In the genomic region with DNA sequence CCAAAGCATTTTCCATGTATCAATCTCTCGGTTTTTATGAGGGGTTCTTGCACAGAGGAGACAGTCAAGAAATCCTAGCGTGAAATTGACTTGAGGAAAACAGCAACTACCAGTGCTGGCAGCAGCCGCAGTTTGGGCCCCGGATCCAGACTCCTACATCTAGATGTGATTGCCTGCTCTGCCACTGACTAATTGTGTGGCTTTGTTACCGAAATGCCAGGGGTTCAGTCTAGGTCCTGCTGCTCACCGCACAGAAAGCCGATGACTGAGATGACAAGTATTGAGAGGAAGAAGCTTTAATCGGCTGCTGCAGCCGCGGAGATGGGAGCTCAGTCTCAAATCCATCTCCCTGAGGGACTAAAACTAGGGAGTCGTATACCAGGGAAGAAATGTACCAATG, we compare ENCODE assay signal across 27 cellular contexts. TPM values are rescaled to one million over a fixed set of nuclear protein-coding genes. Genes with fewer than 3 reads are reported as not detected.
A peak's percentile ranks its signal among the peaks of the same experiment; 100 is the strongest.
DNase-seq lines count a peak whose midpoint lies in the region; FAIRE-seq and TF ChIP-seq lines count a peak whose summit lies in the region.
"Had no signal": no experiment of that assay in that cellular context is flagged by ENCODE, and none has a peak within 500 bp of the region (broad histone marks: within the 10 kb centered on the region; RNA-seq: fewer than 3 reads in every experiment).

No MANE protein-coding gene starts in this region.

- POLR2A ChIA-PET in PC-9 (lab: Charles Lee; ENCODE audit: unreplicated experiment) (no interaction called here), OCI-LY7 (lab: Charles Lee) (interaction anchor here (0.5 kb wide), 1 partner anchor 1010 kb away, joined by 3 read pairs; no protein-coding TSS in a partner anchor)

- no peak overlapping the region for H2BK5ac ChIP-seq in H9 (ENCODE audit: insufficient read length, low read length)

- no peak overlapping the region for H2BK12ac ChIP-seq in H9 (ENCODE audit: insufficient read length, low read depth, low read length)

- H3K27me3 ChIP-seq in H9 (ENCODE audit: insufficient read depth, low read length) (no peaks in the 10 kb centered on the region), PC-9 (ENCODE audit: insufficient read depth, low read depth) (no peaks in the 10 kb centered on the region), astrocyte (ENCODE audit: insufficient read depth, low read length) (peaks cover 27% of the 10 kb centered on the region), colonic mucosa (peaks cover 11% of the 10 kb centered on the region)

- H3K4me1 ChIP-seq in H9 (ENCODE audit: insufficient read depth, low read length) (peaks cover 25% of the 10 kb centered on the region), PC-9 (replicated peaks; ENCODE audit: insufficient read depth) (peaks cover 36% of the 10 kb centered on the region), astrocyte (ENCODE audit: insufficient read depth, low read length) (peaks cover 7% of the 10 kb centered on the region), colonic mucosa (no peaks in the 10 kb centered on the region), OCI-LY7 (ENCODE audit: insufficient read depth, low read length, poor library complexity, severe bottlenecking) (no peaks in the 10 kb centered on the region)

- H2AK5ac ChIP-seq in H9 (ENCODE audit: insufficient read length, low read length), result no peak overlapping the region

- H3K14ac ChIP-seq in H9 (ENCODE audit: insufficient read depth, low read length), result no peak overlapping the region; the same call in 1 of the 2 replicates

- no peak overlapping the region for H2BK120ac ChIP-seq in H9 (ENCODE audit: low read depth, low read length, poor library complexity, severe bottlenecking)

- H2BK20ac ChIP-seq in H9 (ENCODE audit: low read depth, low read length, poor library complexity, severe bottlenecking), result no peak overlapping the region

- CTCF ChIA-PET in PC-9 (lab: Charles Lee) (no interaction called here), OCI-LY7 (lab: Charles Lee; ENCODE audit: unreplicated experiment) (no interaction called here)

- H3T11ph ChIP-seq in H9 (ENCODE audit: low read length), result no peak overlapping the region

- H3K9me3 Mint-ChIP-seq in H9 (no peaks in the 10 kb centered on the region), astrocyte (ENCODE audit: unreplicated experiment) (no peaks in the 10 kb centered on the region), nephron progenitor cell (no peaks in the 10 kb centered on the region)
- H3K9me3 Mint-ChIP-seq: CD4-positive, alpha-beta memory T cell had no signal

- H4K20me1 ChIP-seq in H9 (ENCODE audit: control insufficient read depth, insufficient read depth, insufficient read length) (no peaks in the 10 kb centered on the region), PC-9 (ENCODE audit: insufficient read depth) (no peaks in the 10 kb centered on the region), astrocyte (ENCODE audit: insufficient read depth, low read length) (no peaks in the 10 kb centered on the region), OCI-LY7 (ENCODE audit: insufficient read depth, low read length) (no peaks in the 10 kb centered on the region)

- H3K4me2 ChIP-seq in H9 (ENCODE audit: insufficient read depth, insufficient read length, low read length) (no peak overlapping the region), PC-9 (peak overlapping the region; percentile 56; the same call in 1 of the 2 replicates), astrocyte (ENCODE audit: low read length) (no peak overlapping the region), OCI-LY7 (ENCODE audit: low read length) (no peak overlapping the region)
- H3K4me2 ChIP-seq: BLaER1, KMS-11 had no signal

- no peak overlapping the region for H4K91ac ChIP-seq in H9 (ENCODE audit: insufficient read length, low read depth, low read length)

- H3K4me3 ChIP-seq in PC-9 (no peak overlapping the region), astrocyte (ENCODE audit: insufficient read depth, low read depth, low read length) (no peak overlapping the region), colonic mucosa (no peak overlapping the region), OCI-LY7 (ENCODE audit: low read depth, low read length, poor library complexity, severe bottlenecking) (no peak overlapping the region)
- H3K4me3 ChIP-seq: BLaER1, GM23248, SK-N-MC had no signal

- H3K18ac ChIP-seq in H9 (ENCODE audit: insufficient read length, low read depth, low read length), result no peak overlapping the region

- H3K9me2 ChIP-seq in PC-9 (ENCODE audit: insufficient read depth) (no peaks in the 10 kb centered on the region), OCI-LY7 (ENCODE audit: insufficient read depth, low read length) (no peaks in the 10 kb centered on the region)

- H4K8ac ChIP-seq in H9 (replicated peaks; ENCODE audit: insufficient read length, low read depth, low read length), result no peak overlapping the region

- H3K27ac Mint-ChIP-seq in H9 (peak overlapping the region in 2 of 3 experiments; percentile 47 to 64; a peak in 4 of 7 replicates), astrocyte (ENCODE audit: unreplicated experiment) (no peak overlapping the region), nephron progenitor cell (peak overlapping the region; percentile 16)

- H3K23ac ChIP-seq in H9 (ENCODE audit: insufficient read length, low read depth, low read length), result no peak overlapping the region

- peaks cover 33% of the 10 kb centered on the region for H3F3A ChIP-seq in PC-9 (ENCODE audit: insufficient read depth, low read depth)

- no CpG with 5 or more reads among the region's 11 CpGs for WGBS in H9 (ENCODE audit: extremely low coverage, insufficient read length, low lambda C conversion rate)

- H3K36me3 Mint-ChIP-seq in H9 (ENCODE audit: insufficient read depth in 1 of 3, low read depth in 3 of 3) (peaks cover 1 to 21% (median 15%) of the 10 kb centered on the region in 3 experiments; a peak in 5 of 7 replicates), astrocyte (ENCODE audit: low read depth, unreplicated experiment) (peaks cover 3% of the 10 kb centered on the region), nephron progenitor cell (ENCODE audit: low read depth) (no peaks in the 10 kb centered on the region)

- BruUV-seq in PC-9 (replicated peaks; lab: Mats Ljungman, UMichigan) (no TSS peak), OCI-LY7 (replicated peaks; lab: Mats Ljungman, UMichigan) (no TSS peak)

- H3K9me3 ChIP-seq in H9 (ENCODE audit: control insufficient read depth, low read depth, low read length) (no peaks in the 10 kb centered on the region), PC-9 (ENCODE audit: insufficient read depth, low read depth) (no peaks in the 10 kb centered on the region; the same call in 1 of the 2 replicates), astrocyte (ENCODE audit: insufficient read depth, low read depth, low read length) (no peaks in the 10 kb centered on the region), colonic mucosa (no peaks in the 10 kb centered on the region), OCI-LY7 (ENCODE audit: low read length) (no peaks in the 10 kb centered on the region)
- H3K9me3 ChIP-seq: BLaER1, Caco-2 had no signal

- no peak overlapping the region for H4K5ac ChIP-seq in H9 (ENCODE audit: insufficient read length, low read depth, low read length)

- H3K4ac ChIP-seq in H9 (ENCODE audit: low read depth, low read length), result no peak overlapping the region

- no peak overlapping the region for H3K9ac ChIP-seq in H9 (ENCODE audit: extremely low read depth, insufficient read length, low read length)
- no peak overlapping the region for H3K9ac ChIP-seq in astrocyte (ENCODE audit: low read length)
- H3K9ac ChIP-seq in colonic mucosa (ENCODE audit: low read depth in 2 of 2, low read length in 2 of 2), result no peak overlapping the region
- H3K9ac ChIP-seq: BLaER1, GM23248, KMS-11 had no signal

- no peak overlapping the region for H3K56ac ChIP-seq in H9 (ENCODE audit: insufficient read length, low read depth, low read length)

- H3K23me2 ChIP-seq in H9 (ENCODE audit: insufficient read length, low read depth, low read length, poor library complexity, severe bottlenecking), result peaks cover 2% of the 10 kb centered on the region

- peaks cover 52 to 55% of the 10 kb centered on the region in 2 experiments for H3K4me1 Mint-ChIP-seq in H9
- peaks cover 21% of the 10 kb centered on the region for H3K4me1 Mint-ChIP-seq in astrocyte (ENCODE audit: low read depth, unreplicated experiment)
- H3K4me1 Mint-ChIP-seq in nephron progenitor cell, result peaks cover 34% of the 10 kb centered on the region

- no peak overlapping the region for H3K4me3 Mint-ChIP-seq in H9
- H3K4me3 Mint-ChIP-seq in astrocyte (ENCODE audit: unreplicated experiment), result no peak overlapping the region
- no peak overlapping the region for H3K4me3 Mint-ChIP-seq in nephron progenitor cell
- H3K4me3 Mint-ChIP-seq: CD4-positive, alpha-beta memory T cell had no signal

- H3K36me3 ChIP-seq in PC-9 (ENCODE audit: low read depth) (no peaks in the 10 kb centered on the region), astrocyte (ENCODE audit: insufficient read depth, low read length) (no peaks in the 10 kb centered on the region), colonic mucosa (no peaks in the 10 kb centered on the region), OCI-LY7 (ENCODE audit: insufficient read depth, low read length) (no peaks in the 10 kb centered on the region)

- H3K27me3 Mint-ChIP-seq in H9 (ENCODE audit: low read depth) (no peaks in the 10 kb centered on the region), astrocyte (ENCODE audit: low read depth, unreplicated experiment) (peaks cover 25% of the 10 kb centered on the region), nephron progenitor cell (ENCODE audit: low read depth, poor library complexity) (peaks cover 14% of the 10 kb centered on the region)
- H3K27me3 Mint-ChIP-seq: CD4-positive, alpha-beta memory T cell had no signal

- H2AFZ ChIP-seq in H9 (ENCODE audit: low read length) (no peak overlapping the region), PC-9 (no peak overlapping the region), astrocyte (ENCODE audit: low read depth, low read length) (no peak overlapping the region), OCI-LY7 (ENCODE audit: low read length) (no peak overlapping the region)
- H2AFZ ChIP-seq: GM23248 had no signal

- H3K79me2 ChIP-seq in H9 (ENCODE audit: insufficient read depth, low read length) (peaks cover 5% of the 10 kb centered on the region; the same call in 1 of the 2 replicates), PC-9 (ENCODE audit: low read depth) (no peaks in the 10 kb centered on the region), astrocyte (ENCODE audit: insufficient read depth, low read length) (no peaks in the 10 kb centered on the region), OCI-LY7 (ENCODE audit: insufficient read depth, low read depth, low read length) (no peaks in the 10 kb centered on the region)

- DNase-seq in H9 (no peak), PC-9 (no peak), astrocyte (ENCODE audit: low read depth) (peak; percentile 41), nephron progenitor cell (no peak), colonic mucosa (no peak), OCI-LY7 (ENCODE audit: low spot score) (no peak), ureter (ENCODE audit: low spot score) (no peak), A172 (ENCODE audit: low spot score) (no peak)
- DNase-seq: ACHN; CD4-positive, alpha-beta memory T cell; DMS 273 treated with DMSO at 0.1 percent for 48 hours; DMS79 treated with DMSO at 0.1 percent for 48 hours; GM23248; IMR-90; NCI-H1105 treated with DMSO at 0.1 percent for 48 hours; NCI-H2029 treated with DMSO at 0.1 percent for 48 hours; NCI-H345; NCI-H524; NCI-H774; NK-92 treated with Interleukin-12 subunit alpha and Interleukin-12 subunit beta, amount 100 ng/mL, for 24 hours; SHP77 had no signal

- TF ChIP-seq CTCF in H9 (conservative IDR thresholded peaks at IDR 0.05), result no peak
- TF ChIP-seq CTCF in PC-9 (conservative IDR thresholded peaks at IDR 0.05), result no peak
- TF ChIP-seq CTCF in astrocyte (IDR thresholded peaks at IDR 0.05; ENCODE audit: insufficient read depth, low read depth, low read length), result no peak
- no peak for TF ChIP-seq CTCF in nephron progenitor cell (IDR thresholded peaks at IDR 0.05)
- TF ChIP-seq CTCF in colonic mucosa (IDR thresholded peaks at IDR 0.05), result no peak
- TF ChIP-seq CTCF in OCI-LY7 (conservative IDR thresholded peaks at IDR 0.05; ENCODE audit: low read length), result no peak

- intact Hi-C loops in PC-9 (cut with micrococcal nuclease; ENCODE audit: unreplicated experiment) (no loop called here), colonic mucosa (cut with DNase I) (no loop called here), OCI-LY7 (cut with micrococcal nuclease; ENCODE audit: unreplicated experiment) (no loop called here)

- H2BK15ac ChIP-seq in H9 (ENCODE audit: low read depth, low read length), result no peak overlapping the region

- no peak for FAIRE-seq in astrocyte (lab: Jason Lieb, UNC)
- FAIRE-seq: GM12891 had no signal

- H3K79me1 ChIP-seq in H9 (ENCODE audit: insufficient read depth, low read depth, low read length, poor library complexity, severe bottlenecking), result no peaks in the 10 kb centered on the region

- no peak overlapping the region for H3K27ac ChIP-seq in H9 (ENCODE audit: insufficient read length, low read depth, low read length)
- H3K27ac ChIP-seq in PC-9, result peak overlapping the region; percentile 66; the same call in 1 of the 2 replicates
- H3K27ac ChIP-seq in astrocyte (ENCODE audit: low read depth, low read length), result no peak overlapping the region
- H3K27ac ChIP-seq in colonic mucosa, result no peak overlapping the region
- H3K27ac ChIP-seq in OCI-LY7 (ENCODE audit: low read depth, low read length, poor library complexity, severe bottlenecking), result no peak overlapping the region
- H3K27ac ChIP-seq: BLaER1, HL-60, KMS-11 had no signal

RNA-seq across cellular contexts. Expression of a gene that starts 8.2 kb away (rescaled TPM):
- total RNA-seq in H9 (2021) (11.2 and 11.7 TPM in 2 replicates), PC-9 (2021) (not detected in 2 replicates), astrocyte (0.20 and 0.22 TPM in 2 replicates), colonic mucosa (under 1 TPM in 1 of 2 donors, not detected in 1; 0.15 TPM), OCI-LY7 (2022) (not detected in 2 replicates), ureter (not detected)
- not detected in 2 replicates for total RNA-seq in OCI-LY7 (2014; rRNA removed; shearing (Covaris generic))
- total RNA-seq in A172 (2014; rRNA removed; shearing (Covaris generic)), result not detected in 2 replicates
- total RNA-seq: Caco-2, GM23248, IMR-90 had no signal

RNA-seq across cellular contexts. Expression of a gene that starts 14.6 kb away (rescaled TPM):
- total RNA-seq in H9 (2021) (43.3 and 46.8 TPM in 2 replicates), PC-9 (2021) (16.1 and 17.2 TPM in 2 replicates), astrocyte (15.2 and 15.8 TPM in 2 replicates), colonic mucosa (10 to 100 TPM; 27.5 to 30.2 TPM), OCI-LY7 (2022) (20.4 and 24.7 TPM in 2 replicates), ureter (31.1 TPM)
- total RNA-seq in OCI-LY7 (2014; rRNA removed; shearing (Covaris generic)), result 22.8 and 29.7 TPM in 2 replicates
- 7.5 and 8.0 TPM in 2 replicates for total RNA-seq in A172 (2014; rRNA removed; shearing (Covaris generic))

RNA-seq across cellular contexts. Expression of a gene that starts 14.8 kb away (rescaled TPM):
- total RNA-seq in H9 (2021) (97.0 and 101 TPM in 2 replicates), PC-9 (2021) (29.8 and 41.2 TPM in 2 replicates), astrocyte (30.5 and 31.6 TPM in 2 replicates), colonic mucosa (10 to 100 TPM; 36.5 to 38.2 TPM), OCI-LY7 (2022) (51.6 and 52.4 TPM in 2 replicates), ureter (52.1 TPM)
- total RNA-seq in OCI-LY7 (2014; rRNA removed; shearing (Covaris generic)), result 82.8 and 101 TPM in 2 replicates
- total RNA-seq in A172 (2014; rRNA removed; shearing (Covaris generic)), result 46.6 and 49.3 TPM in 2 replicates

RNA-seq across cellular contexts. Expression of a gene that starts 43.5 kb away (rescaled TPM):
- 27.5 and 28.1 TPM in 2 replicates for total RNA-seq in H9 (2021)
- 28.6 and 28.8 TPM in 2 replicates for total RNA-seq in PC-9 (2021)
- total RNA-seq in astrocyte, result 46.6 and 47.8 TPM in 2 replicates
- total RNA-seq in colonic mucosa, result 10 to 100 TPM; 41.4 to 47.4 TPM
- 22.7 and 24.9 TPM in 2 replicates for total RNA-seq in OCI-LY7 (2014; rRNA removed; shearing (Covaris generic))
- 25.1 and 33.1 TPM in 2 replicates for total RNA-seq in OCI-LY7 (2022)
- total RNA-seq in ureter, result 46.9 TPM
- total RNA-seq in A172 (2014; rRNA removed; shearing (Covaris generic)), result 25.1 and 25.4 TPM in 2 replicates

RNA-seq across cellular contexts. Expression of a gene that starts 44.2 kb away (rescaled TPM):
- total RNA-seq in H9 (2021) (52.2 and 53.1 TPM in 2 replicates), PC-9 (2021) (40.6 and 49.6 TPM in 2 replicates), astrocyte (17.0 and 18.5 TPM in 2 replicates), colonic mucosa (10 to 100 TPM; 12.9 to 45.0 TPM), OCI-LY7 (2022) (112 and 125 TPM in 2 replicates), ureter (20.4 TPM)
- total RNA-seq in OCI-LY7 (2014; rRNA removed; shearing (Covaris generic)), result 72.8 and 89.1 TPM in 2 replicates
- 16.8 and 20.1 TPM in 2 replicates for total RNA-seq in A172 (2014; rRNA removed; shearing (Covaris generic))

Comparison
In these comparisons a context has a peak if more than half of its experiments do, and no peak if none do; other contexts are left out.
1. RNA of a gene that starts 8.2 kb away (total RNA-seq): 11.2 to 11.7 TPM in H9; 0.20 to 0.22 TPM in astrocyte, 0.15 TPM in colonic mucosa, not detected in PC-9, not detected in ureter (single experiment), not detected in OCI-LY7 and not detected in A172; every median in the first group is over 10 times any median in the second.